In genomic region chr2:185942855-185943254, GRCh38 we compare ENCODE assay signal across 9 cellular contexts.
"Had no signal": no experiment of that assay in that cellular context is flagged by ENCODE, and none has a peak within 500 bp of the region (broad histone marks: within the 10 kb centered on the region; RNA-seq: fewer than 3 reads in every experiment).

No MANE protein-coding gene starts in this region.

- H3K9ac ChIP-seq: KMS-11 had no signal

- ATAC-seq: HepG2 had no signal

- H3K27ac ChIP-seq: HL-60, KMS-11 had no signal

- DNase-seq: IMR-90, Karpas-422, Kasumi-1, KBM-7, KG1 had no signal

- H3K4me2 ChIP-seq: KMS-11 had no signal

- FAIRE-seq: HepG2, HTR-8/SVneo had no signal
